In genomic region chr10:110007701-110008517, GRCh38 we compare ENCODE assay signal across 8 cellular contexts. TPM values are rescaled to one million over a fixed set of nuclear protein-coding genes. Genes with fewer than 3 reads are reported as not detected.
DNase-seq lines count a peak whose midpoint lies in the region; TF ChIP-seq lines count a peak whose summit lies in the region.

Gene ADD3 (plus strand): TSS chr10:110007984. CDS start chr10:110100654, 92,670 bp downstream.

- H2AFZ ChIP-seq in SK-N-SH (ENCODE audit: low read depth): peak within 1 kb of the TSS; percentile 96

- CTCF ChIA-PET in SK-N-SH (lab: Yijun Ruan, JAX): interaction anchor here (0.8 to 3.8 kb wide), 7 partner anchors 26 to 124 kb away, joined by 3 to 22 read pairs (median 3); no protein-coding TSS in a partner anchor

- TF ChIP-seq EP300 in SK-N-SH (IDR thresholded peaks at IDR 0.05; ENCODE audit: borderline replicate concordance in 1 of 2, low read depth in 1 of 2, low read length in 1 of 2) (0 out of 4 replicates have a peak, but pooled peaks of 1 of the 2 experiments have one; percentile 14), suprapubic skin (IDR thresholded peaks at IDR 0.05) (no peak)

- H3K9me3 ChIP-seq in SK-N-SH: no peaks in the 10 kb centered on the region
- no peaks in the 10 kb centered on the region for H3K9me3 ChIP-seq in suprapubic skin

- H3F3A ChIP-seq in SK-N-SH (replicated peaks; ENCODE audit: insufficient read depth): peaks cover 10% of the 10 kb centered on the region

- H3K4me3 ChIP-seq in H7 (ENCODE audit: insufficient read depth, low read depth, low read length): peak within 1 kb of the TSS; percentile 76
- H3K4me3 ChIP-seq in SK-N-SH (ENCODE audit: low read depth in 2 of 2, low read length in 1 of 2): peak within 1 kb of the TSS; percentile 72 to 89
- H3K4me3 ChIP-seq in suprapubic skin: peak within 1 kb of the TSS; percentile 67

- H3K79me2 ChIP-seq in SK-N-SH (ENCODE audit: insufficient read depth): peaks cover 48% of the 10 kb centered on the region

- H3K4me1 ChIP-seq in SK-N-SH (ENCODE audit: control insufficient read depth in 1 of 2, insufficient read depth in 2 of 2, low read depth in 1 of 2, low read length in 1 of 2) (peaks cover 32 to 34% of the 10 kb centered on the region in 2 experiments; a peak in 3 of 4 replicates), suprapubic skin (peaks cover 74% of the 10 kb centered on the region)

- TF ChIP-seq CTCF in SK-N-SH (IDR thresholded peaks at IDR 0.05) (no peak), suprapubic skin (IDR thresholded peaks at IDR 0.05) (no peak)

- DNase-seq in GDM1 (lab: John Stamatoyannopoulos, UW) (peak; percentile 87), H7 (peak; percentile 99), M059J (ENCODE audit: low read depth) (peak; percentile 76), SK-N-SH (peak; percentile 99), germinal center (ENCODE audit: low spot score) (peak; percentile 99), occipital lobe (lab: John Stamatoyannopoulos, UW) (peak; percentile 93), suprapubic skin (ENCODE audit: low spot score in 2 of 2) (peak; percentile 97)
- DNase-seq in activated naive CD4-positive, alpha-beta T cell treated with anti-CD3 and anti-CD28 coated beads, Interleukin-2, amount 50 U/mL, for 16 hours: peak; percentile 89

- POLR2A ChIA-PET in SK-N-SH (lab: Yijun Ruan, JAX): interaction anchor here (0.5 to 2.7 kb wide), 8 partner anchors 16 to 202 kb away, joined by 3 to 13 read pairs (median 3); no protein-coding TSS in a partner anchor

- peak within 1 kb of the TSS; percentile 82 for H3K4me2 ChIP-seq in SK-N-SH

- no peaks in the 10 kb centered on the region for H3K9me2 ChIP-seq in SK-N-SH

- peaks cover 16% of the 10 kb centered on the region; the same call in 1 of the 2 replicates for H4K20me1 ChIP-seq in SK-N-SH (ENCODE audit: insufficient read depth)

- no peaks in the 10 kb centered on the region for H3K36me3 ChIP-seq in H7 (replicated peaks; ENCODE audit: control insufficient read depth, insufficient read depth, low read length)
- H3K36me3 ChIP-seq in SK-N-SH (replicated peaks in 1 of 2; ENCODE audit: control insufficient read depth in 1 of 2, insufficient read depth in 2 of 2, low read length in 1 of 2): peaks cover 0 to 3% of the 10 kb centered on the region in 2 experiments
- H3K36me3 ChIP-seq in suprapubic skin: no peaks in the 10 kb centered on the region

- H3K27ac ChIP-seq in SK-N-SH (ENCODE audit: low read depth in 2 of 2, low read length in 1 of 2) (peak within 1 kb of the TSS; percentile 68 to 94), suprapubic skin (peak within 1 kb of the TSS; percentile 98)

- no peak for TF ChIP-seq RAD21 in SK-N-SH (IDR thresholded peaks at IDR 0.05; ENCODE audit: low read length)

- 1% methylated on average over 38 of the region's 83 CpGs for WGBS in SK-N-SH (ENCODE audit: low lambda C conversion rate)
- WGBS in suprapubic skin: 0% methylated on average over 23 of the region's 83 CpGs

- H3K27me3 ChIP-seq in H7 (ENCODE audit: control insufficient read depth, insufficient read depth, low read length) (no peaks in the 10 kb centered on the region), SK-N-SH (ENCODE audit: insufficient read depth) (no peaks in the 10 kb centered on the region), suprapubic skin (no peaks in the 10 kb centered on the region)

- H3K9ac ChIP-seq in SK-N-SH: peak within 1 kb of the TSS; percentile 91

- peak in 1 of 2 donors; percentile 46 for TF ChIP-seq POLR2A in suprapubic skin (IDR thresholded peaks at IDR 0.05)

TF ChIP-seq in SK-N-SH, 30 proteins besides CTCF, POLR2A, EP300 and RAD21 (continues in another document):
- TF ChIP-seq FOXJ3 (CRISPR knock-in tag; IDR thresholded peaks at IDR 0.05) (no peak; the same call in 1 of the 2 replicates), RFX5 (IDR thresholded peaks at IDR 0.05; ENCODE audit: low read length) (no peak), MEF2A (IDR thresholded peaks at IDR 0.05; ENCODE audit: borderline replicate concordance, low read depth) (no peak), SMC3 (IDR thresholded peaks at IDR 0.05; ENCODE audit: low read depth, low read length) (no peak), POLR2AphosphoS5 (IDR thresholded peaks at IDR 0.05; ENCODE audit: low read depth, low read length) (peak; percentile 86), SIN3A (IDR thresholded peaks at IDR 0.05; ENCODE audit: borderline replicate concordance, low read depth, low read length) (peak; percentile 16; the same call in 1 of the 2 replicates), TEAD4 (IDR thresholded peaks at IDR 0.05; ENCODE audit: borderline replicate concordance, insufficient read depth) (no peak), TAF1 (IDR thresholded peaks at IDR 0.05; ENCODE audit: borderline replicate concordance, low read depth, low read length) (peak; percentile 62; the same call in 1 of the 2 replicates), MXI1 (IDR thresholded peaks at IDR 0.05; ENCODE audit: low read depth, low read length) (peak; percentile 58), USF2 (IDR thresholded peaks at IDR 0.05; ENCODE audit: borderline replicate concordance, low read depth, low read length) (no peak), FOSL2 (IDR thresholded peaks at IDR 0.05; ENCODE audit: borderline replicate concordance, low read depth) (no peak), ZBTB33 (IDR thresholded peaks at IDR 0.05; ENCODE audit: borderline replicate concordance, low read depth) (no peak), EZH2phosphoT487 (IDR thresholded peaks at IDR 0.05; ENCODE audit: borderline replicate concordance, low read depth) (no peak), GATA2 (CRISPR knock-in tag; IDR thresholded peaks at IDR 0.05) (no peak), ELF1 (IDR thresholded peaks at IDR 0.05) (peak; percentile 8; the same call in 1 of the 2 replicates), YY1 (IDR thresholded peaks at IDR 0.05; ENCODE audit: low read depth) (no peak), USF1 (IDR thresholded peaks at IDR 0.05; ENCODE audit: borderline replicate concordance, low read depth) (no peak), IRF3 (IDR thresholded peaks at IDR 0.05; ENCODE audit: low read depth, low read length) (no peak), NRF1 (IDR thresholded peaks at IDR 0.05; ENCODE audit: low read depth, low read length) (no peak), MAX (IDR thresholded peaks at IDR 0.05; ENCODE audit: low read depth) (peak; percentile 20; the same call in 1 of the 2 replicates), NFIC (IDR thresholded peaks at IDR 0.05; ENCODE audit: borderline replicate concordance) (0 out of 2 replicates have a peak, but pooled peaks have one; percentile 3), JUND (IDR thresholded peaks at IDR 0.05) (no peak), RXRA (IDR thresholded peaks at IDR 0.05; ENCODE audit: borderline replicate concordance, low read depth) (no peak), TCF12 (IDR thresholded peaks at IDR 0.05) (no peak; the same call in 1 of the 2 replicates), GABPA (IDR thresholded peaks at IDR 0.05; ENCODE audit: low read depth) (no peak), RCOR1 (IDR thresholded peaks at IDR 0.05; ENCODE audit: low read length) (no peak)

RNA-seq across cellular contexts. Expression of gene ADD3, which starts in this region (rescaled TPM):
- 82.4 and 104 TPM in 2 replicates for total RNA-seq in H7 (2014; rRNA removed; shearing (Covaris generic))
- 152 and 462 TPM in 2 replicates for total RNA-seq in M059J (2014; rRNA removed; shearing (Covaris generic))
- polyA plus RNA-seq in SK-N-SH (2012; rRNA removed): 27.6 and 144 TPM in 2 replicates
- polyA plus RNA-seq in SK-N-SH (2012; cell fraction: cytosol; rRNA removed): 39.2 and 59.7 TPM in 2 replicates
- polyA plus RNA-seq in SK-N-SH (2012; cell fraction: nucleus; rRNA removed): 26.9 and 74.1 TPM in 2 replicates
- total RNA-seq in occipital lobe: 109 TPM
- total RNA-seq in suprapubic skin: 100 to 1,000 TPM in 3 of 4 donors, 10 to 100 TPM in 1; 72.6 to 335 (median 279) TPM

Comparison
In these comparisons a context has a peak if more than half of its experiments do, and no peak if none do; other contexts are left out.
1. Peak in every context shown above with its lines: DNase-seq, H3K4me3 ChIP-seq and H3K27ac ChIP-seq.